Comparison of ENCODE assay signal across 1 cellular context in the genomic region with DNA sequence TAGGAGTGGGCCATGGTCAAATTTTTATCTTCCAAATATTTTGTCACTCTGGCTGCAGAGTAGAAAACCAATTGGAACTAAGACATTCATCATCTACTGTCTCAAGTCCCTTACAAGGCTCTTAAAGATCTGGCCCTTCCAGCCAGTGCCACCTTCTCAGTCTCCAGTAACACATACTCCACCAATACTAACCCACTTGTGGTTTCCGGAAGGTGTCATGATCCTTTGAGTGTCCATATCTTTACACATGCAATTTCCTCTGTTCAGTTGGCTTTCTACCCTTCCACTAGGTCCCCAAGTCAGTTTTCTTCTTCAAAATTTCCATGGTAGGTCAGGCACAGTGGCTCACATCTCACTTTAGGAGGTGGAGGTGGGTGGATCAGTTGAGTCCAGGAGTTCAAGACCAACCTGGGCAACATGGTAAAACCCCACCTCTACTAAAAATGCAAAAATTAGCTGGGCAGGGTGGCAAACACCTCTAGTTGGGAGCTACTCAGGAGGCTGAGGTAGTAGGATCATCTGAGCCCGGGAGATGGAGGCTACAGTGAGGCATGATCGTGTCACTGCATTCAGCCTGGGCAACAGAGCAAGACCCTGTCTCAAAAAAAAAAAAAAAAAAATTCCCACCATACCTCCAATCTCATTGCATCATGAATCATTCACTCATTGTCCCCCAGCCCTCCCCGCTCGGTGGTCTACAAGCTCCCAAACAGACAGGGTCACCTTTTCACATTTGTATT.
TF ChIP-seq lines count a peak whose summit lies in the region.

No MANE protein-coding gene starts in this region.

TF ChIP-seq in GM12878, 131 proteins besides CTCF, POLR2A, EP300 and RAD21:
- TF ChIP-seq ASH2L (IDR thresholded peaks at IDR 0.05; ENCODE audit: borderline replicate concordance, low read depth) (no peak), YY1 (IDR thresholded peaks at IDR 0.05; ENCODE audit: low read depth, low read length) (no peak), ATF7 (IDR thresholded peaks at IDR 0.05; ENCODE audit: low read depth) (no peak), ZNF217 (IDR thresholded peaks at IDR 0.05) (no peak), JUND (IDR thresholded peaks at IDR 0.05; ENCODE audit: low read depth, low read length) (no peak), PAX8 (IDR thresholded peaks at IDR 0.05) (no peak), EZH2 (IDR thresholded peaks at IDR 0.05; ENCODE audit: borderline replicate concordance, control insufficient read depth, low read depth, low read length) (no peak), ZNF24 (IDR thresholded peaks at IDR 0.05) (no peak), POU2F2 (IDR thresholded peaks at IDR 0.05; ENCODE audit: borderline replicate concordance, low read depth, low read length) (no peak), BCL11A (IDR thresholded peaks at IDR 0.05; ENCODE audit: low read depth, low read length) (no peak), RFX5 (IDR thresholded peaks at IDR 0.05; ENCODE audit: low read depth, low read length) (no peak)
- TF ChIP-seq, protein P1, sequence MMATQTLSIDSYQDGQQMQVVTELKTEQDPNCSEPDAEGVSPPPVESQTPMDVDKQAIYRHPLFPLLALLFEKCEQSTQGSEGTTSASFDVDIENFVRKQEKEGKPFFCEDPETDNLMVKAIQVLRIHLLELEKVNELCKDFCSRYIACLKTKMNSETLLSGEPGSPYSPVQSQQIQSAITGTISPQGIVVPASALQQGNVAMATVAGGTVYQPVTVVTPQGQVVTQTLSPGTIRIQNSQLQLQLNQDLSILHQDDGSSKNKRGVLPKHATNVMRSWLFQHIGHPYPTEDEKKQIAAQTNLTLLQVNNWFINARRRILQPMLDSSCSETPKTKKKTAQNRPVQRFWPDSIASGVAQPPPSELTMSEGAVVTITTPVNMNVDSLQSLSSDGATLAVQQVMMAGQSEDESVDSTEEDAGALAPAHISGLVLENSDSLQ (IDR thresholded peaks at IDR 0.05), result no peak
